Comparison of ENCODE assay signal across 16 cellular contexts in genomic region chr3:106619-107018, GRCh38.
DNase-seq lines count a peak whose midpoint lies in the region; ATAC-seq, FAIRE-seq and TF ChIP-seq lines count a peak whose summit lies in the region.
"Had no signal": no experiment of that assay in that cellular context is flagged by ENCODE, and none has a peak within 500 bp of the region (broad histone marks: within the 10 kb centered on the region; RNA-seq: fewer than 3 reads in every experiment).

No MANE protein-coding gene starts in this region.

- H3K27me3 ChIP-seq in right cardiac atrium (ENCODE audit: control insufficient read depth, insufficient read depth) (no peaks in the 10 kb centered on the region), spleen (replicated peaks in 1 of 7) (no peaks in the 10 kb centered on the region)
- H3K27me3 ChIP-seq: BLaER1 treated with 17β-estradiol and CSF1 and Interleukin-3, amounts not matched to agents 10 nM and 100 nM had no signal

- peaks cover 95% of the 10 kb centered on the region for H3K4me1 Mint-ChIP-seq in brain

- H3K27ac Mint-ChIP-seq in brain, result peak overlapping the region in 3 of 5 experiments; percentile 11 to 91 (median 64)
- H3K27ac Mint-ChIP-seq: B cell; CD8-positive, alpha-beta T cell had no signal

- intact Hi-C loops in right cardiac atrium (cut with DNase I) (no loop called here), spleen (cut with DNase I; ENCODE audit: low total_unique reads) (no loop called here)

- no peak overlapping the region for H3K27ac ChIP-seq in right cardiac atrium (ENCODE audit: low read length)
- no peak overlapping the region for H3K27ac ChIP-seq in spleen
- H3K27ac ChIP-seq: BLaER1 treated with 17β-estradiol and CSF1 and Interleukin-3, amounts not matched to agents 10 nM and 100 nM; GM23248 had no signal

- peaks cover 0 to 33% (median 0%) of the 10 kb centered on the region in 5 experiments for H3K9me3 Mint-ChIP-seq in brain
- H3K9me3 Mint-ChIP-seq: CD8-positive, alpha-beta T cell had no signal

- H3K4me1 ChIP-seq in right cardiac atrium (ENCODE audit: control insufficient read depth, insufficient read depth, low read length) (peaks cover 2% of the 10 kb centered on the region), spleen (no peaks in the 10 kb centered on the region)

- TF ChIP-seq CTCF in brain (conservative IDR thresholded peaks at IDR 0.05) (no peak), spleen (IDR thresholded peaks at IDR 0.05 in 8 of 11, conservative IDR thresholded peaks at IDR 0.05 in 3 of 11) (no peak)

- H3K4me3 ChIP-seq in right cardiac atrium (ENCODE audit: low read length), result no peak overlapping the region
- H3K4me3 ChIP-seq in spleen, result no peak overlapping the region
- H3K4me3 ChIP-seq: BLaER1 treated with 17β-estradiol and CSF1 and Interleukin-3, amounts not matched to agents 10 nM and 100 nM; GM23248; HAP-1 had no signal

- H3K9me3 ChIP-seq in right cardiac atrium (ENCODE audit: control insufficient read depth, low read length) (no peaks in the 10 kb centered on the region), spleen (no peaks in the 10 kb centered on the region)
- H3K9me3 ChIP-seq: BLaER1 treated with 17β-estradiol and CSF1 and Interleukin-3, amounts not matched to agents 10 nM and 100 nM; HAP-1 had no signal

- peak; percentile 48 to 65 for ATAC-seq in right cardiac atrium
- ATAC-seq: CD8-positive, alpha-beta T cell had no signal

- H3K27me3 Mint-ChIP-seq in brain, result no peaks in the 10 kb centered on the region
- H3K27me3 Mint-ChIP-seq: B cell had no signal

- DNase-seq in NCI-H345 (lab: John Stamatoyannopoulos, UW) (peak; percentile 26), NCI-H345 treated with DMSO at 0.1 percent for 48 hours (lab: John Stamatoyannopoulos, UW; ENCODE audit: unreplicated experiment) (no peak), NCI-H69 (lab: John Stamatoyannopoulos, UW) (peak; percentile 4), right cardiac atrium (peak in 1 of 3 donors; percentile 26), spleen (no peak), HUDEP-2 (lab: John Stamatoyannopoulos, UW; ENCODE audit: unreplicated experiment in 76 of 76) (no peak), frontal cortex (ENCODE audit: low spot score in 2 of 2) (no peak)
- DNase-seq: CD8-positive, alpha-beta T cell; GM23248 had no signal

- H3K36me3 Mint-ChIP-seq in brain, result no peaks in the 10 kb centered on the region
- H3K36me3 Mint-ChIP-seq: CD8-positive, alpha-beta T cell had no signal

- TF ChIP-seq POLR2A in spleen (IDR thresholded peaks at IDR 0.05), result no peak

- 61% methylated on average over 2 of the region's 2 CpGs for WGBS in right cardiac atrium
- whole genome bisulfite sequencing in spleen, 5 donors, result 81 to 100% (median 90%) methylated on average over 2 of the region's 2 CpGs

- H3K36me3 ChIP-seq in spleen, result no peaks in the 10 kb centered on the region
- H3K36me3 ChIP-seq: BLaER1 treated with 17β-estradiol and CSF1 and Interleukin-3, amounts not matched to agents 10 nM and 100 nM; HAP-1 had no signal

- FAIRE-seq in frontal cortex (lab: Jason Lieb, UNC), result no peak
- FAIRE-seq: G401.6, GM12891, GM18507 had no signal

- H3K4me3 Mint-ChIP-seq in brain, result no peak overlapping the region
- H3K4me3 Mint-ChIP-seq: B cell; CD8-positive, alpha-beta T cell had no signal

Comparison
In these comparisons a context has a peak if more than half of its experiments do, and no peak if none do; other contexts are left out.
1. DNase-seq: peak in NCI-H345 (single experiment) and NCI-H69 (single experiment); none in NCI-H345 treated with DMSO at 0.1 percent for 48 hours (single experiment), spleen (single experiment), HUDEP-2 (0 of 76) and frontal cortex (0 of 2).